Comparison of ENCODE assay signal across 2 cellular contexts in the genomic region with DNA sequence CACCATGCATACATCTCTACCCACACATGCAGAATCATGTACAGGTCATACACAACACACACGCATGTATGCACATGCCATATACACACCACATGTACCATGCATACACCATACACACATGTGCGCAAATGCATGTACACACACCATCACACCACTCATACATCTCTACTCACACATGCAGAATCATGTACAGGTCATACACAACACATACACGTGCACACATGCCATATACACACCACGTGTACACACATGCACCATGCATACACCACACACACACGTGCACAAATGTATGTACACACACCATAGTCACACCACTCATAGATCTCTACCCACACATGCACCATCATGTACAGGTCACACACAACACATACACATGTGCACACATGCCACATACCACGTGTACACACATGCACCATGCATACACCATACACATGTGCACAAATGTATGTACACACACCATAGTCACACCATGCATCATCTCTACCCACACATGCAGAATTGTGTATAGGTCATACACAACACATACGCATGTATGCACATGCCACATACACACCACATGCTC.
TF ChIP-seq lines count a peak whose summit lies in the region.

No MANE protein-coding gene starts in this region.

TF ChIP-seq in HEK293T, 16 proteins besides CTCF, POLR2A, EP300 and RAD21:
- TF ChIP-seq TARDBP (IDR thresholded peaks at IDR 0.05), result peak; percentile 42; the same call in 1 of the 2 replicates
- no peak for TF ChIP-seq SUZ12 (IDR thresholded peaks at IDR 0.05)

TF ChIP-seq in GM12878, 131 proteins besides CTCF, POLR2A, EP300 and RAD21:
- TF ChIP-seq, protein P1, sequence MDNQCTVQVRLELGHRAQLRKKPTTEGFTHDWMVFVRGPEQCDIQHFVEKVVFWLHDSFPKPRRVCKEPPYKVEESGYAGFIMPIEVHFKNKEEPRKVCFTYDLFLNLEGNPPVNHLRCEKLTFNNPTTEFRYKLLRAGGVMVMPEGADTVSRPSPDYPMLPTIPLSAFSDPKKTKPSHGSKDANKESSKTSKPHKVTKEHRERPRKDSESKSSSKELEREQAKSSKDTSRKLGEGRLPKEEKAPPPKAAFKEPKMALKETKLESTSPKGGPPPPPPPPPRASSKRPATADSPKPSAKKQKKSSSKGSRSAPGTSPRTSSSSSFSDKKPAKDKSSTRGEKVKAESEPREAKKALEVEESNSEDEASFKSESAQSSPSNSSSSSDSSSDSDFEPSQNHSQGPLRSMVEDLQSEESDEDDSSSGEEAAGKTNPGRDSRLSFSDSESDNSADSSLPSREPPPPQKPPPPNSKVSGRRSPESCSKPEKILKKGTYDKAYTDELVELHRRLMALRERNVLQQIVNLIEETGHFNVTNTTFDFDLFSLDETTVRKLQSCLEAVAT (IDR thresholded peaks at IDR 0.05), result no peak
- TF ChIP-seq POLR2AphosphoS5 (IDR thresholded peaks at IDR 0.05; ENCODE audit: low read length), result 0 out of 2 replicates have a peak, but pooled peaks have one; percentile 31
